ENCODE assay signal across 12 cellular contexts in the genomic region with DNA sequence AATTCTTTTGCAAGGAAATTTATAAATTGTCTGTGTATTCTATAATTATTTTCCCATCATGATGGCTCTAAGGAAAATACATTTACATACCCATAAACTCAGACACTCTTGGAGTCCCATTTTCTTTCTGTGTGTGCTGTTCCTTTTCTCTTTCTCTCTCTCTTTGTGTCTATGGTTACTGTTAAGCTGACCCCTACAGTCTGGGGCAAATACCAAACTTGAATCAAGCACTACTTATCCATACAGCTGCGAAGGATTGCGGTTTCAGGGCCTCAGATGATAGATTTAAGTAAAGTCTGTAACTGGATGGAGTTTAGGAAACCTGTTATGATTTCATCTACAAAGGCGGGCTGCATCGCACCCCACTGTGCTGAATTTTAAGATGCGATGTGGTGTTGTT.
A peak's percentile ranks its signal among the peaks of the same experiment; 100 is the strongest.
DNase-seq lines count a peak whose midpoint lies in the region; ATAC-seq, FAIRE-seq and TF ChIP-seq lines count a peak whose summit lies in the region.
"Had no signal": no experiment of that assay in that cellular context is flagged by ENCODE, and none has a peak within 500 bp of the region (broad histone marks: within the 10 kb centered on the region; RNA-seq: fewer than 3 reads in every experiment).

No MANE protein-coding gene starts in this region.

- H3K27ac ChIP-seq in A549 (peak overlapping the region in 1 of 2 experiments; percentile 76; a peak in 2 of 6 replicates), endodermal cell (ENCODE audit: low read depth, low read length) (peak overlapping the region; percentile 97)

- FAIRE-seq in A549 (lab: Jason Lieb, UNC): no peak
- FAIRE-seq: GM12891 had no signal

- no peaks in the 10 kb centered on the region for H3K36me3 ChIP-seq in endodermal cell (ENCODE audit: control insufficient read depth, insufficient read depth, low read length)

- peak overlapping the region; percentile 85 for H3K9ac ChIP-seq in endodermal cell (ENCODE audit: extremely low read depth, low read length, poor library complexity, severe bottlenecking)

- H3K27me3 Mint-ChIP-seq in endodermal cell (ENCODE audit: insufficient read depth): peaks cover 3% of the 10 kb centered on the region
- H3K27me3 Mint-ChIP-seq in naive thymus-derived CD8-positive, alpha-beta T cell: peaks cover 12 to 67% (median 42%) of the 10 kb centered on the region in 5 donors

- H3K4me3 ChIP-seq in A549 (peak overlapping the region; percentile 44; the same call in 2 of the 3 replicates), endodermal cell (ENCODE audit: low read length) (peak overlapping the region; percentile 83)

- WGBS in A549 (ENCODE audit: missing lambda C conversion rate): 92% methylated on average over 5 of the region's 5 CpGs
- 76% methylated on average over 5 of the region's 5 CpGs; no CpG with 5 or more reads in 1 of the 2 experiments for WGBS in endodermal cell (ENCODE audit: insufficient coverage in 1 of 2, insufficient read length in 1 of 2), 2 experiments

- TF ChIP-seq RAD21 in A549 (conservative IDR thresholded peaks at IDR 0.05 in 1 of 2, IDR thresholded peaks at IDR 0.05 in 1 of 2): no peak

- TF ChIP-seq CTCF in A549 (IDR thresholded peaks at IDR 0.05) (no peak), endodermal cell (conservative IDR thresholded peaks at IDR 0.05) (peak; percentile 9)

- CTCF ChIA-PET in A549 (lab: Yijun Ruan, JAX): interaction anchor here (0.6 to 1.7 kb wide), 8 partner anchors 13 to 568 kb away, joined by 3 to 5 read pairs (median 3); no protein-coding TSS in a partner anchor

- no peak for TF ChIP-seq EP300 in A549 (IDR thresholded peaks at IDR 0.05)

- H3K4me2 ChIP-seq in A549: peak overlapping the region; percentile 84

- no peak for DNase-seq in A549 (ENCODE audit: low read depth in 1 of 2, low spot score in 1 of 2)
- DNase-seq in NCI-H69 (lab: John Stamatoyannopoulos, UW): peak; percentile 18
- DNase-seq in endodermal cell: no peak
- no peak for DNase-seq in naive thymus-derived CD8-positive, alpha-beta T cell
- no peak for DNase-seq in Kasumi-1 (lab: John Stamatoyannopoulos, UW)
- DNase-seq in NCI-H446 treated with DMSO at 0.1 percent for 48 hours (lab: John Stamatoyannopoulos, UW): no peak
- DNase-seq: activated CD4-positive, alpha-beta memory T cell treated with anti-CD3 and anti-CD28 coated beads, Interleukin-2, amount 10 ng/mL, durations not matched to agents 7 days and 5 days; amniotic stem cell had no signal

- no peaks in the 10 kb centered on the region for H3K27me3 ChIP-seq in endodermal cell (ENCODE audit: control insufficient read depth, insufficient read depth, low read length, poor library complexity, severe bottlenecking)

- no peak overlapping the region for H3K27ac Mint-ChIP-seq in endodermal cell
- no peak overlapping the region for H3K27ac Mint-ChIP-seq in naive thymus-derived CD8-positive, alpha-beta T cell
- H3K27ac Mint-ChIP-seq: activated CD4-positive, alpha-beta memory T cell treated with anti-CD3 and anti-CD28 coated beads, Interleukin-2, amount 10 ng/mL, durations not matched to agents 7 days and 5 days; CD8-positive, alpha-beta T cell had no signal

- TF ChIP-seq POLR2A in A549 (IDR thresholded peaks at IDR 0.05; ENCODE audit: low read length): no peak

- no peaks in the 10 kb centered on the region for H3K9me3 Mint-ChIP-seq in endodermal cell
- no peaks in the 10 kb centered on the region for H3K9me3 Mint-ChIP-seq in naive thymus-derived CD8-positive, alpha-beta T cell
- H3K9me3 Mint-ChIP-seq: activated CD4-positive, alpha-beta memory T cell treated with anti-CD3 and anti-CD28 coated beads, Interleukin-2, amount 10 ng/mL, durations not matched to agents 7 days and 5 days; CD8-positive, alpha-beta T cell had no signal

- H3K9me3 ChIP-seq in A549 (no peaks in the 10 kb centered on the region), endodermal cell (ENCODE audit: control insufficient read depth, low read length) (no peaks in the 10 kb centered on the region)

- no peaks in the 10 kb centered on the region for H3K36me3 Mint-ChIP-seq in endodermal cell (ENCODE audit: low read depth)
- no peaks in the 10 kb centered on the region for H3K36me3 Mint-ChIP-seq in naive thymus-derived CD8-positive, alpha-beta T cell
- H3K36me3 Mint-ChIP-seq: CD8-positive, alpha-beta T cell had no signal

- peak overlapping the region; percentile 69 for H3K4me3 Mint-ChIP-seq in endodermal cell
- peak overlapping the region in 6 of 10 donors; percentile 12 to 77 (median 69) for H3K4me3 Mint-ChIP-seq in naive thymus-derived CD8-positive, alpha-beta T cell
- H3K4me3 Mint-ChIP-seq: activated CD4-positive, alpha-beta memory T cell treated with anti-CD3 and anti-CD28 coated beads, Interleukin-2, amount 10 ng/mL, durations not matched to agents 7 days and 5 days had no signal

- POLR2A ChIA-PET in A549 (lab: Yijun Ruan, JAX): no interaction called here
- POLR2A ChIA-PET in naive thymus-derived CD8-positive, alpha-beta T cell (lab: Charles Lee): no interaction called here

- ATAC-seq in A549: no peak
- ATAC-seq in naive thymus-derived CD8-positive, alpha-beta T cell: no peak
- ATAC-seq in HG03095 (IDR thresholded peaks at IDR 0.05; ENCODE audit: unreplicated experiment): no peak
- ATAC-seq in GM18502 (IDR thresholded peaks at IDR 0.05; ENCODE audit: poor library complexity, unreplicated experiment): no peak
- ATAC-seq: CD8-positive, alpha-beta T cell had no signal

- H3K4me1 Mint-ChIP-seq in endodermal cell: peaks cover 47% of the 10 kb centered on the region
- peaks cover 4 to 10% (median 8%) of the 10 kb centered on the region in 4 donors for H3K4me1 Mint-ChIP-seq in naive thymus-derived CD8-positive, alpha-beta T cell
- H3K4me1 Mint-ChIP-seq: activated CD4-positive, alpha-beta memory T cell treated with anti-CD3 and anti-CD28 coated beads, Interleukin-2, amount 10 ng/mL, durations not matched to agents 7 days and 5 days had no signal

- H3K4me1 ChIP-seq in A549 (peaks cover 16% of the 10 kb centered on the region), endodermal cell (ENCODE audit: control insufficient read depth, insufficient read depth, low read length) (peaks cover 18% of the 10 kb centered on the region)

TF ChIP-seq in A549, 52 proteins besides CTCF, POLR2A, EP300 and RAD21:
- TF ChIP-seq TFCP2L1 (CRISPR knock-in tag; IDR thresholded peaks at IDR 0.05): no peak
- TF ChIP-seq POLR2AphosphoS2 (conservative IDR thresholded peaks at IDR 0.05; ENCODE audit: low read length): no peak
- TF ChIP-seq JUNB (IDR thresholded peaks at IDR 0.05): no peak
- TF ChIP-seq HEYL (CRISPR knock-in tag; IDR thresholded peaks at IDR 0.05): no peak
- no peak for TF ChIP-seq RNF2 (IDR thresholded peaks at IDR 0.05; ENCODE audit: borderline replicate concordance, low read depth)
- no peak for TF ChIP-seq KDM5A (IDR thresholded peaks at IDR 0.05)
- no peak for TF ChIP-seq MYC (IDR thresholded peaks at IDR 0.05; ENCODE audit: borderline replicate concordance, low read length)
- no peak for TF ChIP-seq EHMT2 (IDR thresholded peaks at IDR 0.05; ENCODE audit: low read depth)
- no peak for TF ChIP-seq MAZ (IDR thresholded peaks at IDR 0.05; ENCODE audit: borderline replicate concordance, low read depth, low read length)
- no peak for TF ChIP-seq ZNF302 (CRISPR knock-in tag; IDR thresholded peaks at IDR 0.05)
- no peak for TF ChIP-seq SMC3 (IDR thresholded peaks at IDR 0.05)
- TF ChIP-seq ZFP36 (IDR thresholded peaks at IDR 0.05; ENCODE audit: borderline replicate concordance, partially characterized antibody): no peak
- TF ChIP-seq, protein P1, sequence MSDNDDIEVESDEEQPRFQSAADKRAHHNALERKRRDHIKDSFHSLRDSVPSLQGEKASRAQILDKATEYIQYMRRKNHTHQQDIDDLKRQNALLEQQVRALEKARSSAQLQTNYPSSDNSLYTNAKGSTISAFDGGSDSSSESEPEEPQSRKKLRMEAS (IDR thresholded peaks at IDR 0.05): no peak
- TF ChIP-seq RARB (CRISPR knock-in tag; IDR thresholded peaks at IDR 0.05): no peak
- TF ChIP-seq HOXB13 (CRISPR knock-in tag; IDR thresholded peaks at IDR 0.05; ENCODE audit: low read depth): no peak
- TF ChIP-seq, protein P2, sequence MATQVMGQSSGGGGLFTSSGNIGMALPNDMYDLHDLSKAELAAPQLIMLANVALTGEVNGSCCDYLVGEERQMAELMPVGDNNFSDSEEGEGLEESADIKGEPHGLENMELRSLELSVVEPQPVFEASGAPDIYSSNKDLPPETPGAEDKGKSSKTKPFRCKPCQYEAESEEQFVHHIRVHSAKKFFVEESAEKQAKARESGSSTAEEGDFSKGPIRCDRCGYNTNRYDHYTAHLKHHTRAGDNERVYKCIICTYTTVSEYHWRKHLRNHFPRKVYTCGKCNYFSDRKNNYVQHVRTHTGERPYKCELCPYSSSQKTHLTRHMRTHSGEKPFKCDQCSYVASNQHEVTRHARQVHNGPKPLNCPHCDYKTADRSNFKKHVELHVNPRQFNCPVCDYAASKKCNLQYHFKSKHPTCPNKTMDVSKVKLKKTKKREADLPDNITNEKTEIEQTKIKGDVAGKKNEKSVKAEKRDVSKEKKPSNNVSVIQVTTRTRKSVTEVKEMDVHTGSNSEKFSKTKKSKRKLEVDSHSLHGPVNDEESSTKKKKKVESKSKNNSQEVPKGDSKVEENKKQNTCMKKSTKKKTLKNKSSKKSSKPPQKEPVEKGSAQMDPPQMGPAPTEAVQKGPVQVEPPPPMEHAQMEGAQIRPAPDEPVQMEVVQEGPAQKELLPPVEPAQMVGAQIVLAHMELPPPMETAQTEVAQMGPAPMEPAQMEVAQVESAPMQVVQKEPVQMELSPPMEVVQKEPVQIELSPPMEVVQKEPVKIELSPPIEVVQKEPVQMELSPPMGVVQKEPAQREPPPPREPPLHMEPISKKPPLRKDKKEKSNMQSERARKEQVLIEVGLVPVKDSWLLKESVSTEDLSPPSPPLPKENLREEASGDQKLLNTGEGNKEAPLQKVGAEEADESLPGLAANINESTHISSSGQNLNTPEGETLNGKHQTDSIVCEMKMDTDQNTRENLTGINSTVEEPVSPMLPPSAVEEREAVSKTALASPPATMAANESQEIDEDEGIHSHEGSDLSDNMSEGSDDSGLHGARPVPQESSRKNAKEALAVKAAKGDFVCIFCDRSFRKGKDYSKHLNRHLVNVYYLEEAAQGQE (IDR thresholded peaks at IDR 0.05): no peak
